3 cellular contexts compared by ENCODE assay signal in genomic region chr3:53153267-53153823, GRCh38.
TF ChIP-seq lines count a peak whose summit lies in the region.

No MANE protein-coding gene starts in this region.

TF ChIP-seq in HEK293, 187 proteins besides CTCF, POLR2A, EP300 and RAD21:
- TF ChIP-seq ZNF623 (tag by site-specific recombination; IDR thresholded peaks at IDR 0.05) (peak; percentile 46), ZNF37A (tag by site-specific recombination; IDR thresholded peaks at IDR 0.05) (no peak)

TF ChIP-seq in K562, 482 proteins besides CTCF, POLR2A, EP300 and RAD21:
- TF ChIP-seq RAD51 (IDR thresholded peaks at IDR 0.05; ENCODE audit: borderline replicate concordance, low read depth) (no peak), BCOR (IDR thresholded peaks at IDR 0.05) (peak; percentile 42; the same call in 1 of the 2 replicates), KDM5B (IDR thresholded peaks at IDR 0.05; ENCODE audit: insufficient replicate concordance, low read depth, low read length) (no peak), KHSRP (IDR thresholded peaks at IDR 0.05) (no peak), ZFP36 (IDR thresholded peaks at IDR 0.05; ENCODE audit: low read depth, low read length, partially characterized antibody) (peak; percentile 94), PATZ1 (CRISPR knock-in tag; IDR thresholded peaks at IDR 0.05; ENCODE audit: borderline replicate concordance) (no peak), ARHGAP35 (IDR thresholded peaks at IDR 0.05; ENCODE audit: partially characterized antibody) (no peak), HNRNPK (IDR thresholded peaks at IDR 0.05; ENCODE audit: low read depth, low read length, poor library complexity, severe bottlenecking) (no peak), ZBTB26 (CRISPR knock-in tag; IDR thresholded peaks at IDR 0.05) (no peak), SMARCA4 (IDR thresholded peaks at IDR 0.05) (no peak), DMBX1 (CRISPR knock-in tag; IDR thresholded peaks at IDR 0.05; ENCODE audit: borderline replicate concordance) (no peak), ZNF398 (CRISPR knock-in tag; IDR thresholded peaks at IDR 0.05) (no peak), ZNF695 (CRISPR knock-in tag; IDR thresholded peaks at IDR 0.05) (no peak)

TF ChIP-seq in GM12891, 5 proteins besides CTCF, POLR2A, EP300 and RAD21:
- TF ChIP-seq POLR2AphosphoS5 (IDR thresholded peaks at IDR 0.05; ENCODE audit: low read depth, low read length): no peak
- no peak for TF ChIP-seq POU2F2 (IDR thresholded peaks at IDR 0.05; ENCODE audit: low read depth, low read length)
- TF ChIP-seq SPI1 (IDR thresholded peaks at IDR 0.05; ENCODE audit: low read depth, low read length): no peak
- no peak for TF ChIP-seq PAX5 (IDR thresholded peaks at IDR 0.05; ENCODE audit: insufficient read depth, low read length, severe bottlenecking)
- TF ChIP-seq TAF1 (IDR thresholded peaks at IDR 0.05; ENCODE audit: low read depth, low read length): no peak
